1 cellular context compared by ENCODE assay signal in genomic region chr5:153959134-153959957, GRCh38.
TF ChIP-seq lines count a peak whose summit lies in the region.

No MANE protein-coding gene starts in this region.

TF ChIP-seq in GM23338, 12 proteins besides CTCF, POLR2A, EP300 and RAD21 (continued from another document):
- TF ChIP-seq ZNF462 (CRISPR knock-in tag; IDR thresholded peaks at IDR 0.05) (peak; percentile 75; the same call in 1 of the 2 replicates), NANOG (IDR thresholded peaks at IDR 0.05; ENCODE audit: borderline replicate concordance) (peak; percentile 33; the same call in 1 of the 2 replicates), ETS1 (IDR thresholded peaks at IDR 0.05) (no peak), JUNB (IDR thresholded peaks at IDR 0.05; ENCODE audit: unreplicated experiment) (no peak)
